In genomic region chr6:20877008-20877937, GRCh38 we compare ENCODE assay signal across 1 cellular context.
TF ChIP-seq lines count a peak whose summit lies in the region.

No MANE protein-coding gene starts in this region.

TF ChIP-seq in HEK293, 187 proteins besides CTCF, POLR2A, EP300 and RAD21 (continued from another document):
- TF ChIP-seq, protein P1, sequence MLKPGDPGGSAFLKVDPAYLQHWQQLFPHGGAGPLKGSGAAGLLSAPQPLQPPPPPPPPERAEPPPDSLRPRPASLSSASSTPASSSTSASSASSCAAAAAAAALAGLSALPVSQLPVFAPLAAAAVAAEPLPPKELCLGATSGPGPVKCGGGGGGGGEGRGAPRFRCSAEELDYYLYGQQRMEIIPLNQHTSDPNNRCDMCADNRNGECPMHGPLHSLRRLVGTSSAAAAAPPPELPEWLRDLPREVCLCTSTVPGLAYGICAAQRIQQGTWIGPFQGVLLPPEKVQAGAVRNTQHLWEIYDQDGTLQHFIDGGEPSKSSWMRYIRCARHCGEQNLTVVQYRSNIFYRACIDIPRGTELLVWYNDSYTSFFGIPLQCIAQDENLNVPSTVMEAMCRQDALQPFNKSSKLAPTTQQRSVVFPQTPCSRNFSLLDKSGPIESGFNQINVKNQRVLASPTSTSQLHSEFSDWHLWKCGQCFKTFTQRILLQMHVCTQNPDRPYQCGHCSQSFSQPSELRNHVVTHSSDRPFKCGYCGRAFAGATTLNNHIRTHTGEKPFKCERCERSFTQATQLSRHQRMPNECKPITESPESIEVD (tag by site-specific recombination; IDR thresholded peaks at IDR 0.05) = peak; percentile 65
- TF ChIP-seq ZBTB10 (tag by site-specific recombination; IDR thresholded peaks at IDR 0.05) (no peak), OSR2 (tag by site-specific recombination; IDR thresholded peaks at IDR 0.05) (no peak), ZNF221 (tag by site-specific recombination; IDR thresholded peaks at IDR 0.05; ENCODE audit: borderline replicate concordance) (no peak), ZNF223 (tag by site-specific recombination; IDR thresholded peaks at IDR 0.05) (no peak), ZNF311 (tag by site-specific recombination; IDR thresholded peaks at IDR 0.05; ENCODE audit: borderline replicate concordance) (no peak), ZNF837 (tag by site-specific recombination; IDR thresholded peaks at IDR 0.05) (no peak), ZNF24 (tag by site-specific recombination; IDR thresholded peaks at IDR 0.05) (no peak; the same call in 1 of the 2 replicates), ELK4 (IDR thresholded peaks at IDR 0.05; ENCODE audit: borderline replicate concordance, low read depth, low read length) (no peak), ZNF10 (tag by site-specific recombination; IDR thresholded peaks at IDR 0.05) (no peak), PRDM1 (tag by site-specific recombination; IDR thresholded peaks at IDR 0.05) (no peak), ZNF433 (tag by site-specific recombination; IDR thresholded peaks at IDR 0.05; ENCODE audit: low read depth) (no peak), ZNF791 (tag by site-specific recombination; IDR thresholded peaks at IDR 0.05) (no peak), KLF1 (tag by site-specific recombination; IDR thresholded peaks at IDR 0.05) (no peak), ZBTB17 (tag by site-specific recombination; IDR thresholded peaks at IDR 0.05) (0 out of 2 replicates have a peak, but pooled peaks have one; percentile 34), MZF1 (tag by site-specific recombination; IDR thresholded peaks at IDR 0.05; ENCODE audit: borderline replicate concordance) (no peak), ZNF426 (tag by site-specific recombination; IDR thresholded peaks at IDR 0.05) (no peak), SP2 (tag by site-specific recombination; IDR thresholded peaks at IDR 0.05) (no peak), ZBTB8A (tag by site-specific recombination; IDR thresholded peaks at IDR 0.05) (no peak), ZNF549 (tag by site-specific recombination; IDR thresholded peaks at IDR 0.05) (no peak), ZNF639 (tag by site-specific recombination; IDR thresholded peaks at IDR 0.05) (peak; percentile 69), ZNF248 (tag by site-specific recombination; IDR thresholded peaks at IDR 0.05) (no peak), SCRT2 (tag by site-specific recombination; IDR thresholded peaks at IDR 0.05) (peak; percentile 53), ZFP69B (tag by site-specific recombination; IDR thresholded peaks at IDR 0.05) (no peak), ZNF398 (tag by site-specific recombination; IDR thresholded peaks at IDR 0.05) (no peak), KLF8 (tag by site-specific recombination; IDR thresholded peaks at IDR 0.05) (0 out of 2 replicates have a peak, but pooled peaks have one; percentile 10), MEIS1 (CRISPR knock-in tag; IDR thresholded peaks at IDR 0.05; ENCODE audit: borderline replicate concordance) (no peak), ZSCAN23 (tag by site-specific recombination; IDR thresholded peaks at IDR 0.05) (no peak), ZNF660 (tag by site-specific recombination; IDR thresholded peaks at IDR 0.05) (peak; percentile 74), SP7 (tag by site-specific recombination; IDR thresholded peaks at IDR 0.05) (peak; percentile 86), ZNF148 (tag by site-specific recombination; IDR thresholded peaks at IDR 0.05; ENCODE audit: borderline replicate concordance) (no peak), ZNF366 (tag by site-specific recombination; conservative IDR thresholded peaks at IDR 0.05) (peak; percentile 71), ZNF184 (tag by site-specific recombination; IDR thresholded peaks at IDR 0.05) (peak; percentile 42; the same call in 1 of the 2 replicates), ZNF596 (tag by site-specific recombination; IDR thresholded peaks at IDR 0.05) (no peak), ZNF670 (tag by site-specific recombination; IDR thresholded peaks at IDR 0.05; ENCODE audit: low read depth) (no peak), ZNF777 (tag by site-specific recombination; IDR thresholded peaks at IDR 0.05; ENCODE audit: borderline replicate concordance) (no peak), ZSCAN5A (tag by site-specific recombination; IDR thresholded peaks at IDR 0.05) (no peak), ZNF266 (tag by site-specific recombination; IDR thresholded peaks at IDR 0.05; ENCODE audit: low read depth) (no peak), ZNF132 (tag by site-specific recombination; IDR thresholded peaks at IDR 0.05; ENCODE audit: borderline replicate concordance) (no peak), YY2 (tag by site-specific recombination; IDR thresholded peaks at IDR 0.05) (no peak), ZNF341 (tag by site-specific recombination; IDR thresholded peaks at IDR 0.05; ENCODE audit: low read depth) (no peak), ZNF776 (tag by site-specific recombination; IDR thresholded peaks at IDR 0.05; ENCODE audit: borderline replicate concordance) (no peak)
- TF ChIP-seq, protein P2, sequence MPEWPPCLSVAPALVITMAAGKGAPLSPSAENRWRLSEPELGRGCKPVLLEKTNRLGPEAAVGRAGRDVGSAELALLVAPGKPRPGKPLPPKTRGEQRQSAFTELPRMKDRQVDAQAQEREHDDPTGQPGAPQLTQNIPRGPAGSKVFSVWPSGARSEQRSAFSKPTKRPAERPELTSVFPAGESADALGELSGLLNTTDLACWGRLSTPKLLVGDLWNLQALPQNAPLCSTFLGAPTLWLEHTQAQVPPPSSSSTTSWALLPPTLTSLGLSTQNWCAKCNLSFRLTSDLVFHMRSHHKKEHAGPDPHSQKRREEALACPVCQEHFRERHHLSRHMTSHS (tag by site-specific recombination; IDR thresholded peaks at IDR 0.05) = no peak
- TF ChIP-seq, protein P3, sequence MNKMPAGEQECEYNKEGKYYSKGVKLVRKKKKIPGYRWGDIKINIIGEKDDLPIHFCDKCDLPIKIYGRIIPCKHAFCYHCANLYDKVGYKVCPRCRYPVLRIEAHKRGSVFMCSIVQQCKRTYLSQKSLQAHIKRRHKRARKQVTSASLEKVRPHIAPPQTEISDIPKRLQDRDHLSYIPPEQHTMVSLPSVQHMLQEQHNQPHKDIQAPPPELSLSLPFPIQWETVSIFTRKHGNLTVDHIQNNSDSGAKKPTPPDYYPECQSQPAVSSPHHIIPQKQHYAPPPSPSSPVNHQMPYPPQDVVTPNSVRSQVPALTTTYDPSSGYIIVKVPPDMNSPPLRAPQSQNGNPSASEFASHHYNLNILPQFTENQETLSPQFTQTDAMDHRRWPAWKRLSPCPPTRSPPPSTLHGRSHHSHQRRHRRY (tag by site-specific recombination; IDR thresholded peaks at IDR 0.05) = no peak
- TF ChIP-seq, protein P4, sequence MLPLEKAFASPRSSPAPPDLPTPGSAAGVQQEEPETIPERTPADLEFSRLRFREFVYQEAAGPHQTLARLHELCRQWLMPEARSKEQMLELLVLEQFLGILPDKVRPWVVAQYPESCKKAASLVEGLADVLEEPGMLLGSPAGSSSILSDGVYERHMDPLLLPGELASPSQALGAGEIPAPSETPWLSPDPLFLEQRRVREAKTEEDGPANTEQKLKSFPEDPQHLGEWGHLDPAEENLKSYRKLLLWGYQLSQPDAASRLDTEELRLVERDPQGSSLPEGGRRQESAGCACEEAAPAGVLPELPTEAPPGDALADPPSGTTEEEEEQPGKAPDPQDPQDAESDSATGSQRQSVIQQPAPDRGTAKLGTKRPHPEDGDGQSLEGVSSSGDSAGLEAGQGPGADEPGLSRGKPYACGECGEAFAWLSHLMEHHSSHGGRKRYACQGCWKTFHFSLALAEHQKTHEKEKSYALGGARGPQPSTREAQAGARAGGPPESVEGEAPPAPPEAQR (tag by site-specific recombination; IDR thresholded peaks at IDR 0.05) = no peak
- TF ChIP-seq, protein P5, sequence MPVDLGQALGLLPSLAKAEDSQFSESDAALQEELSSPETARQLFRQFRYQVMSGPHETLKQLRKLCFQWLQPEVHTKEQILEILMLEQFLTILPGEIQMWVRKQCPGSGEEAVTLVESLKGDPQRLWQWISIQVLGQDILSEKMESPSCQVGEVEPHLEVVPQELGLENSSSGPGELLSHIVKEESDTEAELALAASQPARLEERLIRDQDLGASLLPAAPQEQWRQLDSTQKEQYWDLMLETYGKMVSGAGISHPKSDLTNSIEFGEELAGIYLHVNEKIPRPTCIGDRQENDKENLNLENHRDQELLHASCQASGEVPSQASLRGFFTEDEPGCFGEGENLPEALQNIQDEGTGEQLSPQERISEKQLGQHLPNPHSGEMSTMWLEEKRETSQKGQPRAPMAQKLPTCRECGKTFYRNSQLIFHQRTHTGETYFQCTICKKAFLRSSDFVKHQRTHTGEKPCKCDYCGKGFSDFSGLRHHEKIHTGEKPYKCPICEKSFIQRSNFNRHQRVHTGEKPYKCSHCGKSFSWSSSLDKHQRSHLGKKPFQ (tag by site-specific recombination; IDR thresholded peaks at IDR 0.05) = no peak
